18 cellular contexts compared by ENCODE assay signal in the genomic region with DNA sequence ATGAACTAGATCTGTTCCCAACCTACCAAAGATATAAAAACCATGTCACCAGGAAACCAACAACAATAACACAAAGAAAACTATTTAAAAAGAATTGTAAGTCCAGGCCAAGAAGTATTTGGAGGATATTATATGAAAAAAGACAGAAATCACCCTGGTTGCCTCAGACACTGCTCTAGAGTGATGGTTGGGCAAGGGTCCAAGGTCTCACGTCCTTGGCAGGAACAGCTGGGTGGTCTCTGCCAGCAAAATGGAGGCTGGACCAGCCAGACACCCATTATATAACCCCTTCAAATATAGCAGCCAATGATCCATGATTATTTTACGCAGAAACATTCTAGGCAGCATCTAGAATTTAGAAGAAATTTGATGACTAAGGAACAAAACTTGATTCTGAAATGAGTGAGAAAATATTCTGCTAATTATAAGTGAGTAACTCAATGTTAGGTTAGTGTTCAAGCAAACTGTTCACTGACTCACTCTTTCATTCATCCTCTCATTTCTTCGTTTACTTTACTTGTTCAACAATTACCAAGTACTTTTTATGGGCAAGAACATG. TPM values are rescaled to one million over a fixed set of nuclear protein-coding genes. Genes with fewer than 3 reads are reported as not detected.
DNase-seq lines count a peak whose midpoint lies in the region; TF ChIP-seq lines count a peak whose summit lies in the region.
"Had no signal": no experiment of that assay in that cellular context is flagged by ENCODE, and none has a peak within 500 bp of the region (broad histone marks: within the 10 kb centered on the region; RNA-seq: fewer than 3 reads in every experiment).

No MANE protein-coding gene starts in this region.

- no peak for TF ChIP-seq CTCF in ascending aorta (IDR thresholded peaks at IDR 0.05)
- TF ChIP-seq CTCF in right atrium auricular region (IDR thresholded peaks at IDR 0.05) = no peak

- no peaks in the 10 kb centered on the region for H3K9me3 ChIP-seq in ascending aorta
- no peaks in the 10 kb centered on the region for H3K9me3 ChIP-seq in right atrium auricular region
- H3K9me3 ChIP-seq in stomach smooth muscle (ENCODE audit: control insufficient read depth in 2 of 2, low read length in 2 of 2) = no peaks in the 10 kb centered on the region
- H3K9me3 ChIP-seq: BLaER1, Peyer's patch had no signal

- peaks cover 5% of the 10 kb centered on the region for H3K27me3 Mint-ChIP-seq in activated T-helper 1 cell treated with anti-CD3 and anti-CD28 coated beads, Interleukin-12 subunit alpha, Interleukin-12 subunit beta, Interleukin-2, Interleukin-4 antibody, amounts not matched to agents 30 ng/mL and 10 ng/mL and 1 ng/mL, durations not matched to agents 14 hours and 24 hours and 36 hours (ENCODE audit: insufficient read depth)

- H3K9ac ChIP-seq in stomach smooth muscle (ENCODE audit: low read length in 2 of 2) = no peak overlapping the region
- H3K9ac ChIP-seq: BLaER1 had no signal

- H3K4me3 ChIP-seq in ascending aorta (no peak overlapping the region), right atrium auricular region (no peak overlapping the region), stomach smooth muscle (ENCODE audit: low read length in 2 of 2) (no peak overlapping the region)
- H3K4me3 ChIP-seq: BLaER1, Peyer's patch had no signal

- H3K27ac Mint-ChIP-seq in activated T-helper 1 cell treated with anti-CD3 and anti-CD28 coated beads, Interleukin-12 subunit alpha, Interleukin-12 subunit beta, Interleukin-2, Interleukin-4 antibody, amounts not matched to agents 30 ng/mL and 10 ng/mL and 1 ng/mL, durations not matched to agents 14 hours and 24 hours and 36 hours = no peak overlapping the region

- H3K27me3 ChIP-seq in ascending aorta (no peaks in the 10 kb centered on the region), right atrium auricular region (no peaks in the 10 kb centered on the region), stomach smooth muscle (ENCODE audit: control insufficient read depth in 1 of 2, insufficient read depth in 2 of 2, low read length in 2 of 2) (no peaks in the 10 kb centered on the region)
- H3K27me3 ChIP-seq: Peyer's patch had no signal

- intact Hi-C loops in ascending aorta (cut with DNase I) = no loop called here
- intact Hi-C loops in activated T-helper 1 cell treated with anti-CD3 and anti-CD28 coated beads, Interleukin-12 subunit alpha, Interleukin-12 subunit beta, Interleukin-2, Interleukin-4 antibody, amounts not matched to agents 30 ng/mL and 10 ng/mL and 1 ng/mL, durations not matched to agents 14 hours and 24 hours and 36 hours (cut with micrococcal nuclease) = no loop called here

- H3K36me3 ChIP-seq in ascending aorta = peaks cover 0 to 4% of the 10 kb centered on the region in 2 donors
- no peaks in the 10 kb centered on the region for H3K36me3 ChIP-seq in right atrium auricular region
- peaks cover 0 to 16% of the 10 kb centered on the region in 2 donors for H3K36me3 ChIP-seq in stomach smooth muscle (ENCODE audit: control insufficient read depth in 2 of 2, insufficient read depth in 2 of 2, low read length in 2 of 2)
- H3K36me3 ChIP-seq: BLaER1, Peyer's patch had no signal

- peaks cover 0 to 7% of the 10 kb centered on the region in 2 donors for H3K4me1 ChIP-seq in ascending aorta
- H3K4me1 ChIP-seq in right atrium auricular region = peaks cover 0 to 22% of the 10 kb centered on the region in 2 donors
- peaks cover 9% of the 10 kb centered on the region for H3K4me1 ChIP-seq in stomach smooth muscle (ENCODE audit: control insufficient read depth, insufficient read depth, low read length)
- H3K4me1 ChIP-seq: Peyer's patch had no signal

- H3K4me1 Mint-ChIP-seq in activated T-helper 1 cell treated with anti-CD3 and anti-CD28 coated beads, Interleukin-12 subunit alpha, Interleukin-12 subunit beta, Interleukin-2, Interleukin-4 antibody, amounts not matched to agents 30 ng/mL and 10 ng/mL and 1 ng/mL, durations not matched to agents 14 hours and 24 hours and 36 hours (ENCODE audit: low read depth) = peaks cover 15% of the 10 kb centered on the region

- DNase-seq in NCI-H1092 treated with DMSO at 0.1 percent for 48 hours (lab: John Stamatoyannopoulos, UW) (peak; percentile 13), NCI-H1092 (lab: John Stamatoyannopoulos, UW) (no peak), ascending aorta (ENCODE audit: low spot score in 2 of 2) (no peak), right atrium auricular region (ENCODE audit: low spot score) (no peak), retina (no peak), cerebellum (ENCODE audit: low spot score) (no peak)
- DNase-seq in activated T-helper 1 cell treated with anti-CD3 and anti-CD28 coated beads, Interleukin-12 subunit alpha, Interleukin-12 subunit beta, Interleukin-2, Interleukin-4 antibody, amounts not matched to agents 30 ng/mL and 10 ng/mL and 1 ng/mL, durations not matched to agents 14 hours and 24 hours and 36 hours (ENCODE audit: low spot score) = no peak
- DNase-seq: KBM-7, NCI-H1048, NCI-H1694 treated with DMSO at 0.1 percent for 48 hours, NCI-H345, NCI-H748 treated with DMSO at 0.1 percent for 48 hours, Peyer's patch, SHP77 treated with DMSO at 0.1 percent for 48 hours had no signal

- no peaks in the 10 kb centered on the region for H3K9me3 Mint-ChIP-seq in activated T-helper 1 cell treated with anti-CD3 and anti-CD28 coated beads, Interleukin-12 subunit alpha, Interleukin-12 subunit beta, Interleukin-2, Interleukin-4 antibody, amounts not matched to agents 30 ng/mL and 10 ng/mL and 1 ng/mL, durations not matched to agents 14 hours and 24 hours and 36 hours

- peak overlapping the region; percentile 59 to 76 for H3K27ac ChIP-seq in ascending aorta
- peak overlapping the region; percentile 53 to 69 for H3K27ac ChIP-seq in right atrium auricular region
- H3K27ac ChIP-seq in stomach smooth muscle (ENCODE audit: low read length) = peak overlapping the region; percentile 70
- H3K27ac ChIP-seq: 22Rv1, BLaER1, HL-60 had no signal

- no peak overlapping the region for H3K4me3 Mint-ChIP-seq in activated T-helper 1 cell treated with anti-CD3 and anti-CD28 coated beads, Interleukin-12 subunit alpha, Interleukin-12 subunit beta, Interleukin-2, Interleukin-4 antibody, amounts not matched to agents 30 ng/mL and 10 ng/mL and 1 ng/mL, durations not matched to agents 14 hours and 24 hours and 36 hours

- no peaks in the 10 kb centered on the region for H3K36me3 Mint-ChIP-seq in activated T-helper 1 cell treated with anti-CD3 and anti-CD28 coated beads, Interleukin-12 subunit alpha, Interleukin-12 subunit beta, Interleukin-2, Interleukin-4 antibody, amounts not matched to agents 30 ng/mL and 10 ng/mL and 1 ng/mL, durations not matched to agents 14 hours and 24 hours and 36 hours (ENCODE audit: low read depth)

RNA-seq across cellular contexts. Expression of a gene that starts 35.4 kb away (rescaled TPM):
- 4.7 TPM for total RNA-seq in ascending aorta
- 10 to 100 TPM; 36.0 to 53.5 TPM for total RNA-seq in right atrium auricular region
- 32.9 TPM for total RNA-seq in cerebellum
- total RNA-seq in activated T-helper 1 cell treated with anti-CD3 and anti-CD28 coated beads, Interleukin-12 subunit alpha, Interleukin-12 subunit beta, Interleukin-2, Interleukin-4 antibody, amounts not matched to agents 30 ng/mL and 10 ng/mL and 1 ng/mL, durations not matched to agents 14 hours and 24 hours and 36 hours = 63.1 and 63.8 TPM in 2 replicates

RNA-seq across cellular contexts. Expression of a gene that starts 39.4 kb away (rescaled TPM):
- 97.1 TPM for total RNA-seq in ascending aorta
- 100 to 1,000 TPM; 104 to 177 TPM for total RNA-seq in right atrium auricular region
- 51.2 TPM for total RNA-seq in cerebellum
- total RNA-seq in activated T-helper 1 cell treated with anti-CD3 and anti-CD28 coated beads, Interleukin-12 subunit alpha, Interleukin-12 subunit beta, Interleukin-2, Interleukin-4 antibody, amounts not matched to agents 30 ng/mL and 10 ng/mL and 1 ng/mL, durations not matched to agents 14 hours and 24 hours and 36 hours = 164 and 166 TPM in 2 replicates
